ENCODE assay signal across 8 cellular contexts in genomic region chr16:1333149-1333812, GRCh38. TPM values are rescaled to one million over a fixed set of nuclear protein-coding genes. Genes with fewer than 3 reads are reported as not detected.
DNase-seq lines count a peak whose midpoint lies in the region; ATAC-seq and TF ChIP-seq lines count a peak whose summit lies in the region.

Gene BAIAP3, plus strand, starts transcription at chr16:1333645. Its CDS starts 4,905 bp downstream, at chr16:1338550.

- H3K27ac Mint-ChIP-seq in activated T-cell treated with anti-CD3 and anti-CD28 coated beads, Interleukin-2, amount 50 U/mL, for 72 hours = peak within 1 kb of the TSS; percentile 38

- H3K36me3 Mint-ChIP-seq in activated T-cell treated with anti-CD3 and anti-CD28 coated beads, Interleukin-2, amount 50 U/mL, for 72 hours (ENCODE audit: insufficient read depth in 2 of 2) = no peaks in the 10 kb centered on the region

- no peak for DNase-seq in AG04450 (ENCODE audit: low read depth, low spot score)
- DNase-seq in activated T-cell treated with anti-CD3 and anti-CD28 coated beads, Interleukin-2, amount 50 U/mL, for 72 hours = peak; percentile 62 to 67
- peak; percentile 70 for DNase-seq in germinal center (ENCODE audit: low spot score)
- peak; percentile 64 for DNase-seq in prostate gland (ENCODE audit: low spot score)
- DNase-seq in medulla oblongata (ENCODE audit: extremely low spot score) = no peak
- no peak for DNase-seq in DMS153 (lab: John Stamatoyannopoulos, UW)

- POLR2A ChIA-PET in AG04450 (lab: Yijun Ruan, JAX) = interaction anchor here (1.4 kb wide), 1 partner anchor 24 kb away, joined by 3 read pairs; the partner anchor contains the start of gene UBE2I

- H3K4me1 Mint-ChIP-seq in activated T-cell treated with anti-CD3 and anti-CD28 coated beads, Interleukin-2, amount 50 U/mL, for 72 hours (ENCODE audit: low read depth) = peaks cover 22% of the 10 kb centered on the region

- intact Hi-C loops in prostate gland (cut with DNase I) = no loop called here

- WGBS in prostate gland = 3% methylated on average over 19 of the region's 83 CpGs

- H3K4me3 ChIP-seq in AG04450 (ENCODE audit: low read depth, low read length) (peak within 1 kb of the TSS; percentile 29; the same call in 1 of the 2 replicates), HUES6 (ENCODE audit: low read depth, low read length) (peak within 1 kb of the TSS; percentile 60), prostate gland (peak within 1 kb of the TSS; percentile 35 to 49)

- H3K9me3 ChIP-seq in AG04450 (ENCODE audit: control insufficient read depth, insufficient read depth, low read length) (peaks cover 8% of the 10 kb centered on the region), HUES6 (ENCODE audit: control insufficient read depth, insufficient read depth, low read depth, low read length) (peaks cover 7% of the 10 kb centered on the region), prostate gland (no peaks in the 10 kb centered on the region)

- no peak within 1 kb of the TSS for H3K9ac ChIP-seq in HUES6 (ENCODE audit: low read length)

- H3K27me3 ChIP-seq in AG04450 (ENCODE audit: control insufficient read depth, insufficient read depth, low read length) (peaks cover 59% of the 10 kb centered on the region), HUES6 (ENCODE audit: control insufficient read depth, insufficient read depth, low read length) (peaks cover 69% of the 10 kb centered on the region), prostate gland (replicated peaks; ENCODE audit: insufficient read depth) (no peaks in the 10 kb centered on the region)

- TF ChIP-seq POLR2A in prostate gland (IDR thresholded peaks at IDR 0.05) = peak; percentile 66

- no peaks in the 10 kb centered on the region for H3K9me3 Mint-ChIP-seq in activated T-cell treated with anti-CD3 and anti-CD28 coated beads, Interleukin-2, amount 50 U/mL, for 72 hours

- H3K4me1 ChIP-seq in HUES6 (ENCODE audit: control insufficient read depth, insufficient read depth, low read length) = peaks cover 15% of the 10 kb centered on the region; the same call in 1 of the 2 replicates
- peaks cover 19% of the 10 kb centered on the region for H3K4me1 ChIP-seq in prostate gland (replicated peaks)

- H3K4me3 Mint-ChIP-seq in activated T-cell treated with anti-CD3 and anti-CD28 coated beads, Interleukin-2, amount 50 U/mL, for 72 hours = peak within 1 kb of the TSS; percentile 78

- no peak for TF ChIP-seq CTCF in AG04450 (IDR thresholded peaks at IDR 0.05; ENCODE audit: low read depth, low read length)
- no peak for TF ChIP-seq CTCF in prostate gland (IDR thresholded peaks at IDR 0.05)

- H3K27ac ChIP-seq in AG04450 (ENCODE audit: low read depth, low read length) = no peak within 1 kb of the TSS
- H3K27ac ChIP-seq in HUES6 (ENCODE audit: low read depth, low read length) = no peak within 1 kb of the TSS
- peak within 1 kb of the TSS in 1 of 2 donors; percentile 73 for H3K27ac ChIP-seq in prostate gland

- peaks cover 36% of the 10 kb centered on the region for H3K27me3 Mint-ChIP-seq in activated T-cell treated with anti-CD3 and anti-CD28 coated beads, Interleukin-2, amount 50 U/mL, for 72 hours (ENCODE audit: low read depth)

- peak; percentile 70 to 75 for ATAC-seq in activated T-cell treated with anti-CD3 and anti-CD28 coated beads, Interleukin-2, amount 50 U/mL, for 72 hours (replicated peaks in 1 of 2)
- ATAC-seq in HG02840 (IDR thresholded peaks at IDR 0.05; ENCODE audit: low FRiP score, unreplicated experiment) = no peak

- CTCF ChIA-PET in AG04450 (lab: Charles Lee) = no interaction called here

- H3K36me3 ChIP-seq in HUES6 (ENCODE audit: control insufficient read depth, insufficient read depth, low read length) (no peaks in the 10 kb centered on the region), prostate gland (no peaks in the 10 kb centered on the region)

RNA-seq across cellular contexts. Expression of gene BAIAP3, which starts in this region (rescaled TPM):
- 0.19 and 0.38 TPM in 2 replicates for polyA plus RNA-seq in AG04450 (2011; rRNA removed)
- polyA minus RNA-seq in AG04450 (2011; rRNA and poly(A)+ RNA removed) = 1.7 and 2.5 TPM in 2 replicates
- 1 to 10 TPM in 1 of 2 donors, under 1 TPM in 1; 0.26 to 1.1 TPM for total RNA-seq in activated T-cell treated with anti-CD3 and anti-CD28 coated beads, Interleukin-2, amount 50 U/mL, for 72 hours
- total RNA-seq in prostate gland = 10 to 100 TPM; 12.1 to 41.6 TPM

Comparison
In these comparisons a context has a peak if more than half of its experiments do, and no peak if none do; other contexts are left out.
1. RNA of gene BAIAP3 (total RNA-seq): 12.1 to 41.6 TPM in prostate gland; 0.26 to 1.1 TPM in activated T-cell treated with anti-CD3 and anti-CD28 coated beads, Interleukin-2, amount 50 U/mL, for 72 hours; every median in the first group is over 4 times any median in the second.
2. DNase-seq: peak in activated T-cell treated with anti-CD3 and anti-CD28 coated beads, Interleukin-2, amount 50 U/mL, for 72 hours (2 of 2), germinal center (single experiment) and prostate gland (single experiment); none in AG04450 (single experiment), medulla oblongata (single experiment) and DMS153 (single experiment).
3. Peak in every context shown above with its lines, with median percentiles within 50 percentile points of each other: H3K4me3 ChIP-seq.